Comparison of ENCODE assay signal across 24 cellular contexts in genomic region chr7:156458011-156458410, GRCh38.
"Had no signal": no experiment of that assay in that cellular context is flagged by ENCODE, and none has a peak within 500 bp of the region (broad histone marks: within the 10 kb centered on the region; RNA-seq: fewer than 3 reads in every experiment).

No MANE protein-coding gene starts in this region.

- ATAC-seq: activated naive CD8-positive, alpha-beta T cell treated with anti-CD3 and anti-CD28 coated beads, Interleukin-2, amount 50 U/mL, for 24 hours; body of pancreas; esophagus mucosa; WTC11 had no signal

- H3K36me3 ChIP-seq: adrenal gland, colonic mucosa had no signal

- DNase-seq: activated CD4-positive, alpha-beta memory T cell treated with anti-CD3 and anti-CD28 coated beads, Interleukin-2, amount 10 ng/mL, durations not matched to agents 7 days and 5 days; activated CD4-positive, alpha-beta T cell treated with anti-CD3 and anti-CD28 coated beads for 1 hour; activated CD4-positive, alpha-beta T cell treated with anti-CD3 and anti-CD28 coated beads for 4 hours; activated CD4-positive, alpha-beta T cell treated with anti-CD3 and anti-CD28 coated beads, Interleukin-2, amount 10 ng/mL, durations not matched to agents 7 days and 5 days; activated CD4-positive, alpha-beta T cell treated with anti-CD3 and anti-CD28 coated beads, Interleukin-2, amount 50 U/mL, for 4 hours; activated effector memory CD4-positive, alpha-beta T cell treated with anti-CD3 and anti-CD28 coated beads, Interleukin-2, amount 50 U/mL, for 16 hours; activated naive CD4-positive, alpha-beta T cell treated with anti-CD3 and anti-CD28 coated beads for 36 hours; activated naive CD8-positive, alpha-beta T cell treated with anti-CD3 and anti-CD28 coated beads for 36 hours; activated naive CD8-positive, alpha-beta T cell treated with anti-CD3 and anti-CD28 coated beads, Interleukin-2, amount 50 U/mL, for 24 hours; activated T-cell treated with anti-CD3 and anti-CD28 coated beads, Interleukin-2, amount 50 U/mL, for 1 hour; activated T-cell treated with anti-CD3 and anti-CD28 coated beads, Interleukin-2, amount 50 U/mL, for 48 hours; adrenal gland; amygdala; aorta; body of pancreas; central memory CD4-positive, alpha-beta T cell; cerebellar nuclear complex; colonic mucosa; effector CD8-positive, alpha-beta T cell; foreskin fibroblast; head of caudate nucleus; T-helper 2 cell had no signal

- H3K27me3 ChIP-seq: adrenal gland, body of pancreas, colonic mucosa had no signal

- H3K4me3 ChIP-seq: adrenal gland, body of pancreas, colonic mucosa had no signal
